8 cellular contexts compared by ENCODE assay signal in genomic region chr11:10858505-10859360, GRCh38. TPM values are rescaled to one million over a fixed set of nuclear protein-coding genes. Genes with fewer than 3 reads are reported as not detected.
DNase-seq lines count a peak whose midpoint lies in the region; ATAC-seq and TF ChIP-seq lines count a peak whose summit lies in the region.

No MANE protein-coding gene starts in this region.

- H3K27me3 ChIP-seq in tibial nerve: no peaks in the 10 kb centered on the region

- TF ChIP-seq CTCF in AG09309 (IDR thresholded peaks at IDR 0.05; ENCODE audit: control insufficient read depth, insufficient read depth, low read depth, low read length, missing control alignments) (no peak), foreskin fibroblast (IDR thresholded peaks at IDR 0.05; ENCODE audit: low read depth, low read length) (no peak), nephron progenitor cell (IDR thresholded peaks at IDR 0.05) (no peak), tibial nerve (IDR thresholded peaks at IDR 0.05) (no peak)

- H3K36me3 ChIP-seq in tibial nerve: peaks cover 0 to 18% (median 0%) of the 10 kb centered on the region in 3 donors

- H3K4me3 ChIP-seq in AG09309 (ENCODE audit: control insufficient read depth, low read depth, low read length) (peak overlapping the region; percentile 90), foreskin fibroblast (ENCODE audit: low read depth in 1 of 2, low read length in 2 of 2) (peak overlapping the region; percentile 92 to 95), tibial nerve (peak overlapping the region; percentile 77 to 93 (median 81))

- TF ChIP-seq POLR2A in tibial nerve (IDR thresholded peaks at IDR 0.05): no peak

- DNase-seq in AG09309 (ENCODE audit: low read depth) (no peak), NOMO-1 treated with DMSO at 0.1 percent for 48 hours (lab: John Stamatoyannopoulos, UW; ENCODE audit: unreplicated experiment) (peak; percentile 60), foreskin fibroblast (peak in 1 of 2 donors; percentile 71), nephron progenitor cell (peak; percentile 76), tibial nerve (ENCODE audit: low spot score in 2 of 2) (peak; percentile 36 to 46)
- DNase-seq in activated effector memory CD4-positive, alpha-beta T cell treated with Interleukin-2 at 50 U/mL for 16 hours: peak; percentile 44

- no peaks in the 10 kb centered on the region for H3K9me3 ChIP-seq in tibial nerve

- no peak for TF ChIP-seq EP300 in tibial nerve (IDR thresholded peaks at IDR 0.05)

- H3K27ac Mint-ChIP-seq in nephron progenitor cell: peak overlapping the region; percentile 100

- WGBS in tibial nerve, 2 donors: 0 to 1% methylated on average over 19 to 41 of the region's 42 CpGs

- H3K27ac ChIP-seq in tibial nerve: peak overlapping the region; percentile 89 to 100 (median 96)

- peaks cover 0 to 40% (median 16%) of the 10 kb centered on the region in 4 donors for H3K4me1 ChIP-seq in tibial nerve

- peaks cover 52% of the 10 kb centered on the region for H3K4me1 Mint-ChIP-seq in nephron progenitor cell

- H3K9me3 Mint-ChIP-seq in nephron progenitor cell: no peaks in the 10 kb centered on the region

- peak overlapping the region; percentile 99 for H3K4me3 Mint-ChIP-seq in nephron progenitor cell

- ATAC-seq in GM18873 (IDR thresholded peaks at IDR 0.05; ENCODE audit: low FRiP score, unreplicated experiment) (peak; percentile 17), HG03103 (IDR thresholded peaks at IDR 0.05; ENCODE audit: low read depth, unreplicated experiment) (peak; percentile 16)

- no peaks in the 10 kb centered on the region for H3K27me3 Mint-ChIP-seq in nephron progenitor cell (ENCODE audit: low read depth, poor library complexity)

- H3K36me3 Mint-ChIP-seq in nephron progenitor cell (ENCODE audit: low read depth): peaks cover 21% of the 10 kb centered on the region

RNA-seq across cellular contexts. Expression of gene ZBED5, which starts 0.9 kb away (rescaled TPM):
- total RNA-seq in tibial nerve: 10 to 100 TPM; 26.2 to 35.2 (median 34.7) TPM

RNA-seq across cellular contexts. Expression of gene EIF4G2, which starts 50.0 kb away (rescaled TPM):
- 100 to 1,000 TPM; 218 to 274 (median 249) TPM for total RNA-seq in tibial nerve
